Comparison of ENCODE assay signal across 34 cellular contexts in genomic region chr13:45249662-45250061, GRCh38. TPM values are rescaled to one million over a fixed set of nuclear protein-coding genes. Genes with fewer than 3 reads are reported as not detected.
"Had no signal": no experiment of that assay in that cellular context is flagged by ENCODE, and none has a peak within 500 bp of the region (broad histone marks: within the 10 kb centered on the region; RNA-seq: fewer than 3 reads in every experiment).

No MANE protein-coding gene starts in this region.

- H3K36me3 ChIP-seq: colonic mucosa, neural progenitor cell, prostate gland had no signal

- H3K4me3 Mint-ChIP-seq: dendritic cell treated with granulocyte-macrophage colony-stimulating factor and Interleukin-4, amounts not matched to agents 40 ng/mL and 50 ng/mL, for 4 days; immature natural killer cell; memory B cell; naive thymus-derived CD4-positive, alpha-beta T cell; nephron; neural progenitor cell; stimulated activated naive CD8-positive, alpha-beta T cell treated with anti-CD3 and anti-CD28 coated beads, Interleukin-15, amount 100 ng/mL, for 72 hours had no signal

- H3K9me3 ChIP-seq: colonic mucosa, esophagus muscularis mucosa, gastroesophageal sphincter, heart right ventricle, prostate gland, right atrium auricular region, suprapubic skin, vagina had no signal

- H3K9ac ChIP-seq: neural progenitor cell had no signal

- H3K4me1 Mint-ChIP-seq: immature natural killer cell; memory B cell; nephron; neural progenitor cell; stimulated activated naive CD8-positive, alpha-beta T cell treated with anti-CD3 and anti-CD28 coated beads, Interleukin-15, amount 100 ng/mL, for 72 hours had no signal

- H3K4me3 ChIP-seq: colonic mucosa, esophagus muscularis mucosa, gastroesophageal sphincter, heart right ventricle, lung, neural progenitor cell, prostate gland, right atrium auricular region, smooth muscle cell, suprapubic skin, vagina had no signal

- H3K27me3 Mint-ChIP-seq: dendritic cell treated with granulocyte-macrophage colony-stimulating factor and Interleukin-4, amounts not matched to agents 40 ng/mL and 50 ng/mL, for 4 days; memory B cell; naive thymus-derived CD4-positive, alpha-beta T cell; stimulated activated naive CD8-positive, alpha-beta T cell treated with anti-CD3 and anti-CD28 coated beads, Interleukin-15, amount 100 ng/mL, for 72 hours had no signal

- H3K27ac Mint-ChIP-seq: dendritic cell treated with granulocyte-macrophage colony-stimulating factor and Interleukin-4, amounts not matched to agents 40 ng/mL and 50 ng/mL, for 4 days; immature natural killer cell; naive thymus-derived CD4-positive, alpha-beta T cell; nephron; neural progenitor cell; stimulated activated naive CD8-positive, alpha-beta T cell treated with anti-CD3 and anti-CD28 coated beads, Interleukin-15, amount 100 ng/mL, for 72 hours had no signal

- H3K4me2 ChIP-seq: neural progenitor cell, smooth muscle cell had no signal

- H3K4me1 ChIP-seq: colonic mucosa, foreskin keratinocyte, neural progenitor cell, prostate gland, right atrium auricular region, suprapubic skin, vagina had no signal

- H3K27me3 ChIP-seq: colonic mucosa, esophagus muscularis mucosa, foreskin keratinocyte, gastroesophageal sphincter, heart right ventricle, neural progenitor cell, right atrium auricular region, suprapubic skin, vagina had no signal

- DNase-seq: colonic mucosa; effector CD8-positive, alpha-beta T cell; foreskin keratinocyte; glutamatergic neuron; heart right ventricle; hippocampal formation; immature natural killer cell; islet precursor cell; midbrain; naive thymus-derived CD4-positive, alpha-beta T cell; stimulated activated CD4-positive, alpha-beta T cell treated with anti-CD3 and anti-CD28 coated beads, Interleukin-12 subunit alpha, Interleukin-12 subunit beta, amount 100 ng/mL, for 4 hours; stimulated activated CD4-positive, alpha-beta T cell treated with anti-CD3 and anti-CD28 coated beads, Interleukin-1b, Interleukin-23, amount 100 ng/mL, for 48 hours; stimulated activated CD4-positive, alpha-beta T cell treated with anti-CD3 and anti-CD28 coated beads, Interleukin-4, amount 100 ng/mL, for 1 hour; stimulated activated CD8-positive, alpha-beta memory T cell treated with anti-CD3 and anti-CD28 coated beads, Interleukin-4, amount 100 ng/mL, for 48 hours; stimulated activated naive CD4-positive, alpha-beta T cell; stimulated activated naive CD8-positive, alpha-beta T cell treated with anti-CD3 and anti-CD28 coated beads, Interleukin-15, amount 100 ng/mL, for 72 hours had no signal

- H3K27ac ChIP-seq: colonic mucosa, esophagus muscularis mucosa, foreskin keratinocyte, gastroesophageal sphincter, heart right ventricle, neural progenitor cell, prostate gland, right atrium auricular region, suprapubic skin, vagina had no signal

- H3K9me3 Mint-ChIP-seq: dendritic cell treated with granulocyte-macrophage colony-stimulating factor and Interleukin-4, amounts not matched to agents 40 ng/mL and 50 ng/mL, for 4 days; immature natural killer cell; naive thymus-derived CD4-positive, alpha-beta T cell; nephron; neural progenitor cell; stimulated activated naive CD8-positive, alpha-beta T cell treated with anti-CD3 and anti-CD28 coated beads, Interleukin-15, amount 100 ng/mL, for 72 hours had no signal

RNA-seq across cellular contexts. Expression of gene KCTD4, which starts 48.8 kb away (rescaled TPM):
- total RNA-seq: endothelial cell of umbilical vein; esophagus muscularis mucosa; left lobe of liver; liver; lung; naive thymus-derived CD4-positive, alpha-beta T cell; osteocyte; prostate gland; smooth muscle cell; ureter; vagina had no signal
- polyA plus RNA-seq: endothelial cell of umbilical vein; lung; naive thymus-derived CD4-positive, alpha-beta T cell; smooth muscle cell; thymus had no signal
